In genomic region chr7:79529214-79529895, GRCh38 we compare ENCODE assay signal across 18 cellular contexts.
DNase-seq lines count a peak whose midpoint lies in the region; ATAC-seq and TF ChIP-seq lines count a peak whose summit lies in the region.
"Had no signal": no experiment of that assay in that cellular context is flagged by ENCODE, and none has a peak within 500 bp of the region (broad histone marks: within the 10 kb centered on the region; RNA-seq: fewer than 3 reads in every experiment).

No MANE protein-coding gene starts in this region.

- H3K4me1 Mint-ChIP-seq in Caco-2 (ENCODE audit: low read depth, unreplicated experiment), result peaks cover 23% of the 10 kb centered on the region
- H3K4me1 Mint-ChIP-seq in H9, result peaks cover 17 to 24% of the 10 kb centered on the region in 2 experiments
- H3K4me1 Mint-ChIP-seq: activated CD4-positive, alpha-beta T cell treated with anti-CD3 and anti-CD28 coated beads, Interleukin-2, amount 10 ng/mL, durations not matched to agents 7 days and 5 days; natural killer cell had no signal

- WGBS in H9 (ENCODE audit: extremely low coverage, insufficient read length, low lambda C conversion rate), result 100% methylated on average over 1 of the region's 4 CpGs

- H3K23ac ChIP-seq in H9 (ENCODE audit: insufficient read length, low read depth, low read length), result no peak overlapping the region

- no peak overlapping the region for H2AK5ac ChIP-seq in H9 (ENCODE audit: insufficient read length, low read length)

- H3K9me3 Mint-ChIP-seq in Caco-2 (ENCODE audit: unreplicated experiment), result no peaks in the 10 kb centered on the region
- no peaks in the 10 kb centered on the region for H3K9me3 Mint-ChIP-seq in H9
- H3K9me3 Mint-ChIP-seq: activated CD4-positive, alpha-beta T cell treated with anti-CD3 and anti-CD28 coated beads, Interleukin-2, amount 10 ng/mL, durations not matched to agents 7 days and 5 days had no signal

- no peaks in the 10 kb centered on the region for H3K9me3 ChIP-seq in Caco-2
- no peaks in the 10 kb centered on the region for H3K9me3 ChIP-seq in H9 (ENCODE audit: control insufficient read depth, low read depth, low read length)
- H3K9me3 ChIP-seq in colonic mucosa, result no peaks in the 10 kb centered on the region
- H3K9me3 ChIP-seq: psoas muscle had no signal

- no peak overlapping the region for H3K56ac ChIP-seq in H9 (ENCODE audit: insufficient read length, low read depth, low read length)

- H3K14ac ChIP-seq in H9 (ENCODE audit: insufficient read depth, low read length), result no peak overlapping the region

- H4K8ac ChIP-seq in H9 (replicated peaks; ENCODE audit: insufficient read length, low read depth, low read length), result no peak overlapping the region

- no peak overlapping the region for H3K18ac ChIP-seq in H9 (ENCODE audit: insufficient read length, low read depth, low read length)

- no peak overlapping the region for H3T11ph ChIP-seq in H9 (ENCODE audit: low read length)

- H2BK5ac ChIP-seq in H9 (ENCODE audit: insufficient read length, low read length), result no peak overlapping the region

- H3K27ac ChIP-seq in H9 (ENCODE audit: insufficient read length, low read depth, low read length) (no peak overlapping the region), colonic mucosa (no peak overlapping the region)
- H3K27ac ChIP-seq: psoas muscle had no signal

- no peak overlapping the region for H2BK20ac ChIP-seq in H9 (ENCODE audit: low read depth, low read length, poor library complexity, severe bottlenecking)

- CTCF ChIA-PET in Caco-2 (lab: Charles Lee), result interaction anchor here (0.7 kb wide), 1 partner anchor 17 kb away, joined by 3 read pairs; no protein-coding TSS in a partner anchor

- H3K27me3 Mint-ChIP-seq in Caco-2 (ENCODE audit: insufficient read depth, unreplicated experiment), result no peaks in the 10 kb centered on the region
- no peaks in the 10 kb centered on the region for H3K27me3 Mint-ChIP-seq in H9 (ENCODE audit: low read depth)
- H3K27me3 Mint-ChIP-seq: activated CD4-positive, alpha-beta T cell treated with anti-CD3 and anti-CD28 coated beads, Interleukin-2, amount 10 ng/mL, durations not matched to agents 7 days and 5 days had no signal

- H4K20me1 ChIP-seq in H9 (ENCODE audit: control insufficient read depth, insufficient read depth, insufficient read length), result no peaks in the 10 kb centered on the region

- no peak overlapping the region for H4K5ac ChIP-seq in H9 (ENCODE audit: insufficient read length, low read depth, low read length)

- H3K79me2 ChIP-seq in H9 (ENCODE audit: insufficient read depth, low read length), result no peaks in the 10 kb centered on the region

- no peak overlapping the region for H3K4ac ChIP-seq in H9 (ENCODE audit: low read depth, low read length)

- intact Hi-C loops in Caco-2 (cut with micrococcal nuclease; ENCODE audit: unreplicated experiment), result loop anchor here (2.0 kb wide), 1 partner anchor 23 kb away; no protein-coding TSS in a partner anchor
- intact Hi-C loops in colonic mucosa (cut with DNase I), result no loop called here

- H3K4me3 Mint-ChIP-seq in Caco-2 (ENCODE audit: unreplicated experiment) (no peak overlapping the region), H9 (peak overlapping the region in 1 of 2 experiments; percentile 47; a peak in 1 of 5 replicates)
- H3K4me3 Mint-ChIP-seq: activated CD4-positive, alpha-beta T cell treated with anti-CD3 and anti-CD28 coated beads, Interleukin-2, amount 10 ng/mL, durations not matched to agents 7 days and 5 days; natural killer cell had no signal

- H2BK15ac ChIP-seq in H9 (ENCODE audit: low read depth, low read length), result no peak overlapping the region

- POLR2A ChIA-PET in Caco-2 (lab: Charles Lee), result no interaction called here

- H3K4me3 ChIP-seq in Caco-2 (ENCODE audit: low read depth, low read length) (no peak overlapping the region), colonic mucosa (no peak overlapping the region)
- H3K4me3 ChIP-seq: K562, psoas muscle, smooth muscle cell had no signal

- H3K4me2 ChIP-seq in H9 (ENCODE audit: insufficient read depth, insufficient read length, low read length), result no peak overlapping the region
- H3K4me2 ChIP-seq: smooth muscle cell had no signal

- BruUV-seq in Caco-2 (replicated peaks; lab: Mats Ljungman, UMichigan), result no TSS peak

- H2BK12ac ChIP-seq in H9 (ENCODE audit: insufficient read length, low read depth, low read length), result no peak overlapping the region

- no peaks in the 10 kb centered on the region for H3K23me2 ChIP-seq in H9 (ENCODE audit: insufficient read length, low read depth, low read length, poor library complexity, severe bottlenecking)

- DNase-seq in Caco-2 (no peak), H9 (no peak), NCI-H345 treated with DMSO at 0.1 percent for 48 hours (lab: John Stamatoyannopoulos, UW; ENCODE audit: unreplicated experiment) (peak; percentile 75), iPS-NIHi11 (ENCODE audit: low spot score) (peak; percentile 6), colonic mucosa (no peak), 8988T (no peak)
- DNase-seq in NK-92 treated with Interleukin-12 subunit alpha and Interleukin-12 subunit beta, amount 100 ng/mL, for 24 hours (lab: John Stamatoyannopoulos, UW), result no peak
- DNase-seq: activated CD4-positive, alpha-beta T cell treated with anti-CD3 and anti-CD28 coated beads, Interleukin-2, amount 10 ng/mL, durations not matched to agents 7 days and 5 days; activated CD8-positive, alpha-beta memory T cell treated with anti-CD3 and anti-CD28 coated beads, Interleukin-2, amount 50 U/mL, for 4 hours; activated effector memory CD4-positive, alpha-beta T cell treated with anti-CD3 and anti-CD28 coated beads, Interleukin-2, amount 50 U/mL, for 16 hours; GDM1; MV-4-11; natural killer cell; psoas muscle; stimulated activated CD4-positive, alpha-beta T cell treated with anti-CD3 and anti-CD28 coated beads, Interleukin-4, amount 100 ng/mL, for 4 hours had no signal

- H3K79me1 ChIP-seq in H9 (ENCODE audit: insufficient read depth, low read depth, low read length, poor library complexity, severe bottlenecking), result no peaks in the 10 kb centered on the region

- TF ChIP-seq CTCF in Caco-2 (IDR thresholded peaks at IDR 0.05; ENCODE audit: insufficient read depth in 1 of 2, low read depth in 1 of 2, low read length in 1 of 2, severe bottlenecking in 1 of 2, unreplicated experiment in 1 of 2) (no peak), H9 (conservative IDR thresholded peaks at IDR 0.05) (no peak), colonic mucosa (IDR thresholded peaks at IDR 0.05) (no peak)

- H3K27me3 ChIP-seq in Caco-2 (replicated peaks; ENCODE audit: control insufficient read depth, insufficient read depth, low read length) (no peaks in the 10 kb centered on the region), H9 (ENCODE audit: insufficient read depth, low read length) (no peaks in the 10 kb centered on the region), colonic mucosa (no peaks in the 10 kb centered on the region)

- H3K36me3 ChIP-seq in Caco-2 (ENCODE audit: control insufficient read depth, insufficient read depth, low read length), result no peaks in the 10 kb centered on the region
- H3K36me3 ChIP-seq in colonic mucosa, result no peaks in the 10 kb centered on the region

- H3K36me3 Mint-ChIP-seq in Caco-2 (ENCODE audit: insufficient read depth, unreplicated experiment), result no peaks in the 10 kb centered on the region
- no peaks in the 10 kb centered on the region for H3K36me3 Mint-ChIP-seq in H9 (ENCODE audit: insufficient read depth in 1 of 3, low read depth in 3 of 3)

- H3K27ac Mint-ChIP-seq in Caco-2 (ENCODE audit: unreplicated experiment) (peak overlapping the region; percentile 17), H9 (peak overlapping the region; percentile 82 to 91 (median 87))
- H3K27ac Mint-ChIP-seq: activated CD4-positive, alpha-beta T cell treated with anti-CD3 and anti-CD28 coated beads, Interleukin-2, amount 10 ng/mL, durations not matched to agents 7 days and 5 days; natural killer cell had no signal

- peaks cover 11% of the 10 kb centered on the region; the same call in 1 of the 2 replicates for H3K4me1 ChIP-seq in Caco-2
- no peaks in the 10 kb centered on the region for H3K4me1 ChIP-seq in H9 (ENCODE audit: insufficient read depth, low read length)
- H3K4me1 ChIP-seq in colonic mucosa, result no peaks in the 10 kb centered on the region
- H3K4me1 ChIP-seq: psoas muscle had no signal

- no peak overlapping the region for H3K9ac ChIP-seq in H9 (ENCODE audit: extremely low read depth, insufficient read length, low read length)
- no peak overlapping the region for H3K9ac ChIP-seq in colonic mucosa (ENCODE audit: low read depth in 2 of 2, low read length in 2 of 2)

- H2AFZ ChIP-seq in H9 (ENCODE audit: low read length), result no peak overlapping the region

- ATAC-seq in GM21381 (IDR thresholded peaks at IDR 0.05; ENCODE audit: unreplicated experiment), result no peak
- ATAC-seq: K562, natural killer cell, psoas muscle had no signal

- no peak overlapping the region for H4K91ac ChIP-seq in H9 (ENCODE audit: insufficient read length, low read depth, low read length)

- no peak overlapping the region for H2BK120ac ChIP-seq in H9 (ENCODE audit: low read depth, low read length, poor library complexity, severe bottlenecking)

Comparison
In these comparisons a context has a peak if more than half of its experiments do, and no peak if none do; other contexts are left out.
1. DNase-seq: peak in NCI-H345 treated with DMSO at 0.1 percent for 48 hours (single experiment) and iPS-NIHi11 (single experiment); none in Caco-2 (0 of 2), H9 (single experiment), colonic mucosa (single experiment), 8988T (single experiment) and NK-92 treated with Interleukin-12 subunit alpha and Interleukin-12 subunit beta, amount 100 ng/mL, for 24 hours (single experiment).